Comparison of ENCODE assay signal across 8 cellular contexts in the genomic region with DNA sequence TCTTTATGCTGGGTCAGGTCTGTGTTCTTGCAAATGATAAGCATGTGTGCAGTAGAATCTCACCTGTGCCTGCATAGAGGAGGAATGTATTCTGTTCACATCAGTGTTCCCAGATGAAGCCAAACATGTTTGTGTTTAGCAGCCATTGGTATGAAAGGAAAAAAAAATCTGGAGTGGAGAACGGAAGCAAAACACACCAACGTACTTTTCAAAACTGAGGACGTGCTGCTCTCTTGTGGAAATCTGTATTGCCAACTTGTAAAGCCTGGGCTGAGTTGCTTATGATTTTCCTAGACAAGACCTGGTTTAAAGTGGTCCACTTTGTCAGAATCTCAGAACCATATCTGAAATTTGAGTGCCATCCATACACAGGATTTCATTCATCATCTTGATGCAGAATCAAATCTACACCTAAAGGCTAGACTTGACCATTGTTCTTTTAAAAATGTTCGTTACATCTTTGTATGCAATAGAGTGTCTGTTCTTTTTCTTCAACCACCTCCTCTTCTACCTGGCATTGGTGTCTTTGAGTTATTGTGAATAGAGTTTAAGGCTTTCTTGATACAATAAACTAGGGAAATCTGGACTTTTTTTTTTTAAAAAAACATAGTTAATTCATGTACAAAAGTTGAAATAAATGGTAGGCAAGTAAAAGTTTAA.
A peak's percentile ranks its signal among the peaks of the same experiment; 100 is the strongest.
DNase-seq lines count a peak whose midpoint lies in the region; ATAC-seq and TF ChIP-seq lines count a peak whose summit lies in the region.

No MANE protein-coding gene starts in this region.

- no peaks in the 10 kb centered on the region for H3K27me3 ChIP-seq in liver (ENCODE audit: control insufficient read depth in 4 of 4, insufficient read depth in 4 of 4, low read length in 3 of 4)

- no peak overlapping the region for H3K9ac ChIP-seq in liver (ENCODE audit: low read depth in 1 of 2, low read length in 2 of 2)

- TF ChIP-seq RAD21 in liver (IDR thresholded peaks at IDR 0.05) = peak; percentile 79 to 86

- H3K4me1 ChIP-seq in liver (ENCODE audit: control insufficient read depth in 4 of 4, insufficient read depth in 4 of 4, low read length in 3 of 4) = peaks cover 0 to 13% (median under 1%) of the 10 kb centered on the region in 4 donors

- peaks cover 0 to 4% (median 0%) of the 10 kb centered on the region in 4 donors for H3K36me3 ChIP-seq in liver (ENCODE audit: control insufficient read depth in 4 of 4, insufficient read depth in 3 of 4, low read depth in 1 of 4, low read length in 3 of 4)

- peak; percentile 39 for TF ChIP-seq CTCF in liver (IDR thresholded peaks at IDR 0.05; ENCODE audit: low read depth, low read length, missing input control)

- 33% methylated on average over 4 of the region's 4 CpGs for WGBS in liver

- no peaks in the 10 kb centered on the region for H3K9me3 ChIP-seq in liver (ENCODE audit: control insufficient read depth in 4 of 4, low read length in 3 of 4)

- H3K27ac ChIP-seq in liver (ENCODE audit: low read depth in 1 of 2, low read length in 2 of 2) = no peak overlapping the region

- H3K4me3 ChIP-seq in liver (ENCODE audit: low read depth in 1 of 3, low read length in 3 of 3) = no peak overlapping the region

- ATAC-seq in GM18502 (IDR thresholded peaks at IDR 0.05; ENCODE audit: poor library complexity, unreplicated experiment) (peak; percentile 51), HG02610 (IDR thresholded peaks at IDR 0.05; ENCODE audit: unreplicated experiment) (no peak)

- DNase-seq in NCI-H1930 (lab: John Stamatoyannopoulos, UW) = peak; percentile 32 to 36
- DNase-seq in amniotic epithelial cell (ENCODE audit: low read depth) = peak; percentile 17
- no peak for DNase-seq in GDM1 (lab: John Stamatoyannopoulos, UW)
- no peak for DNase-seq in stimulated activated naive CD4-positive, alpha-beta T cell (lab: John Stamatoyannopoulos, UW)
- no peak for DNase-seq in activated CD4-positive, alpha-beta T cell treated with anti-CD3 and anti-CD28 coated beads for 4 hours

TF ChIP-seq in liver, 16 proteins besides CTCF, POLR2A, EP300 and RAD21:
- TF ChIP-seq, protein P1, sequence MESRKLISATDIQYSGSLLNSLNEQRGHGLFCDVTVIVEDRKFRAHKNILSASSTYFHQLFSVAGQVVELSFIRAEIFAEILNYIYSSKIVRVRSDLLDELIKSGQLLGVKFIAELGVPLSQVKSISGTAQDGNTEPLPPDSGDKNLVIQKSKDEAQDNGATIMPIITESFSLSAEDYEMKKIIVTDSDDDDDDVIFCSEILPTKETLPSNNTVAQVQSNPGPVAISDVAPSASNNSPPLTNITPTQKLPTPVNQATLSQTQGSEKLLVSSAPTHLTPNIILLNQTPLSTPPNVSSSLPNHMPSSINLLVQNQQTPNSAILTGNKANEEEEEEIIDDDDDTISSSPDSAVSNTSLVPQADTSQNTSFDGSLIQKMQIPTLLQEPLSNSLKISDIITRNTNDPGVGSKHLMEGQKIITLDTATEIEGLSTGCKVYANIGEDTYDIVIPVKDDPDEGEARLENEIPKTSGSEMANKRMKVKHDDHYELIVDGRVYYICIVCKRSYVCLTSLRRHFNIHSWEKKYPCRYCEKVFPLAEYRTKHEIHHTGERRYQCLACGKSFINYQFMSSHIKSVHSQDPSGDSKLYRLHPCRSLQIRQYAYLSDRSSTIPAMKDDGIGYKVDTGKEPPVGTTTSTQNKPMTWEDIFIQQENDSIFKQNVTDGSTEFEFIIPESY (IDR thresholded peaks at IDR 0.05) = no peak
- TF ChIP-seq YY1 (IDR thresholded peaks at IDR 0.05) (no peak), HNF4A (conservative IDR thresholded peaks at IDR 0.05) (no peak), HNF4G (IDR thresholded peaks at IDR 0.05) (no peak), RXRA (IDR thresholded peaks at IDR 0.05) (no peak), SP1 (IDR thresholded peaks at IDR 0.05) (no peak), FOXA1 (IDR thresholded peaks at IDR 0.05) (no peak), JUND (IDR thresholded peaks at IDR 0.05) (no peak), NR2F2 (IDR thresholded peaks at IDR 0.05) (no peak), GABPA (IDR thresholded peaks at IDR 0.05 in 1 of 2, conservative IDR thresholded peaks at IDR 0.05 in 1 of 2) (no peak), TAF1 (conservative IDR thresholded peaks at IDR 0.05) (no peak), EGR1 (IDR thresholded peaks at IDR 0.05; ENCODE audit: low read depth in 2 of 2) (no peak), FOXA2 (IDR thresholded peaks at IDR 0.05) (no peak)
- TF ChIP-seq, protein P2, sequence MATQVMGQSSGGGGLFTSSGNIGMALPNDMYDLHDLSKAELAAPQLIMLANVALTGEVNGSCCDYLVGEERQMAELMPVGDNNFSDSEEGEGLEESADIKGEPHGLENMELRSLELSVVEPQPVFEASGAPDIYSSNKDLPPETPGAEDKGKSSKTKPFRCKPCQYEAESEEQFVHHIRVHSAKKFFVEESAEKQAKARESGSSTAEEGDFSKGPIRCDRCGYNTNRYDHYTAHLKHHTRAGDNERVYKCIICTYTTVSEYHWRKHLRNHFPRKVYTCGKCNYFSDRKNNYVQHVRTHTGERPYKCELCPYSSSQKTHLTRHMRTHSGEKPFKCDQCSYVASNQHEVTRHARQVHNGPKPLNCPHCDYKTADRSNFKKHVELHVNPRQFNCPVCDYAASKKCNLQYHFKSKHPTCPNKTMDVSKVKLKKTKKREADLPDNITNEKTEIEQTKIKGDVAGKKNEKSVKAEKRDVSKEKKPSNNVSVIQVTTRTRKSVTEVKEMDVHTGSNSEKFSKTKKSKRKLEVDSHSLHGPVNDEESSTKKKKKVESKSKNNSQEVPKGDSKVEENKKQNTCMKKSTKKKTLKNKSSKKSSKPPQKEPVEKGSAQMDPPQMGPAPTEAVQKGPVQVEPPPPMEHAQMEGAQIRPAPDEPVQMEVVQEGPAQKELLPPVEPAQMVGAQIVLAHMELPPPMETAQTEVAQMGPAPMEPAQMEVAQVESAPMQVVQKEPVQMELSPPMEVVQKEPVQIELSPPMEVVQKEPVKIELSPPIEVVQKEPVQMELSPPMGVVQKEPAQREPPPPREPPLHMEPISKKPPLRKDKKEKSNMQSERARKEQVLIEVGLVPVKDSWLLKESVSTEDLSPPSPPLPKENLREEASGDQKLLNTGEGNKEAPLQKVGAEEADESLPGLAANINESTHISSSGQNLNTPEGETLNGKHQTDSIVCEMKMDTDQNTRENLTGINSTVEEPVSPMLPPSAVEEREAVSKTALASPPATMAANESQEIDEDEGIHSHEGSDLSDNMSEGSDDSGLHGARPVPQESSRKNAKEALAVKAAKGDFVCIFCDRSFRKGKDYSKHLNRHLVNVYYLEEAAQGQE (IDR thresholded peaks at IDR 0.05) = no peak
- TF ChIP-seq, protein P3, sequence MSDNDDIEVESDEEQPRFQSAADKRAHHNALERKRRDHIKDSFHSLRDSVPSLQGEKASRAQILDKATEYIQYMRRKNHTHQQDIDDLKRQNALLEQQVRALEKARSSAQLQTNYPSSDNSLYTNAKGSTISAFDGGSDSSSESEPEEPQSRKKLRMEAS (IDR thresholded peaks at IDR 0.05) = no peak
- TF ChIP-seq, protein P4, sequence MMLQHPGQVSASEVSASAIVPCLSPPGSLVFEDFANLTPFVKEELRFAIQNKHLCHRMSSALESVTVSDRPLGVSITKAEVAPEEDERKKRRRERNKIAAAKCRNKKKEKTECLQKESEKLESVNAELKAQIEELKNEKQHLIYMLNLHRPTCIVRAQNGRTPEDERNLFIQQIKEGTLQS (IDR thresholded peaks at IDR 0.05) = no peak

Comparison
In these comparisons a context has a peak if more than half of its experiments do, and no peak if none do; other contexts are left out.
1. DNase-seq: peak in NCI-H1930 (2 of 2) and amniotic epithelial cell (single experiment); none in GDM1 (single experiment), stimulated activated naive CD4-positive, alpha-beta T cell (0 of 6) and activated CD4-positive, alpha-beta T cell treated with anti-CD3 and anti-CD28 coated beads for 4 hours (0 of 2).